1 cellular context compared by ENCODE assay signal in the genomic region with DNA sequence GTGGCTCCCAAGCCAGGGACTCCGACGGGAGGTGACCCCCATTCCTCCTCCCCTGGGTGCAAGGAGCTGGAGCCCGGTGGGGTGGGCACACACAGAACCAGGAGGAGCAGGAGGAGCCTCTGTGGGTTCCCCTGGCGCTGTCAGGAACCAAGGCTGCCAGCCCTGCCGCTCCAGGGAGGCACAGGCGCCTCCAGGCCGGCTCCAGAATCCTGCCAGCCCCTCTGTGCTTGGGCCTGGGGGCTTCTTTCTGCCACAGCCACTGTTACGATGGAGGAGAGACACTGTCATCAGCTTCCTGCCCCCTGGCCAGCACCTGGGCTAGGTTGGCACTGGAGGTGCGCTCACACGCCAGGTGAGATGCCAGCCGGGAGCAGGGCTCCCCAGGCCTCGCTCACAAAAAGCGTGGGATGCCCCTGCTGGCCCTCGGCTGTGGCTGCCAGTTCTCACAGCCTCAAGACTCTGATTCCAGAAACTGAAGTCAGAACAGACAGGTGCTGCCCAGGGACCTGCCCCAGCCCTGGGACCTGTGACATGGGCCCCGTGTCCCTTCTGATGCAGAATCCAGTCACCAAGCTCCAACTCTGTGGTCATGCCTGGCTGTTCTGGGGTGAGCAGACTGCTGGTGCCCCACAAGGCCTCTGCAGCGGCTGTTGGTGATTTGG.
TF ChIP-seq lines count a peak whose summit lies in the region.

No MANE protein-coding gene starts in this region.

TF ChIP-seq in IMR-90, 13 proteins besides CTCF, POLR2A, EP300 and RAD21 (continued from another document):
- TF ChIP-seq MAFK (IDR thresholded peaks at IDR 0.05; ENCODE audit: low read depth, low read length), result no peak
- no peak for TF ChIP-seq CEBPB (IDR thresholded peaks at IDR 0.05; ENCODE audit: low read depth, low read length)
- no peak for TF ChIP-seq NFE2L2 (IDR thresholded peaks at IDR 0.05; ENCODE audit: low read depth, low read length)
- no peak for TF ChIP-seq CHD1 (IDR thresholded peaks at IDR 0.05; ENCODE audit: low read depth, low read length)
- no peak for TF ChIP-seq SMC3 (IDR thresholded peaks at IDR 0.05; ENCODE audit: low read depth, low read length)
- TF ChIP-seq, protein P1, sequence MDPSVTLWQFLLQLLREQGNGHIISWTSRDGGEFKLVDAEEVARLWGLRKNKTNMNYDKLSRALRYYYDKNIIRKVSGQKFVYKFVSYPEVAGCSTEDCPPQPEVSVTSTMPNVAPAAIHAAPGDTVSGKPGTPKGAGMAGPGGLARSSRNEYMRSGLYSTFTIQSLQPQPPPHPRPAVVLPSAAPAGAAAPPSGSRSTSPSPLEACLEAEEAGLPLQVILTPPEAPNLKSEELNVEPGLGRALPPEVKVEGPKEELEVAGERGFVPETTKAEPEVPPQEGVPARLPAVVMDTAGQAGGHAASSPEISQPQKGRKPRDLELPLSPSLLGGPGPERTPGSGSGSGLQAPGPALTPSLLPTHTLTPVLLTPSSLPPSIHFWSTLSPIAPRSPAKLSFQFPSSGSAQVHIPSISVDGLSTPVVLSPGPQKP (IDR thresholded peaks at IDR 0.05; ENCODE audit: borderline replicate concordance, low read depth, low read length), result no peak
- TF ChIP-seq BHLHE40 (IDR thresholded peaks at IDR 0.05; ENCODE audit: low read depth, low read length), result no peak
- TF ChIP-seq FOS (IDR thresholded peaks at IDR 0.05; ENCODE audit: low read depth, low read length), result no peak
TF ChIP-seq in IMR-90: peak in this region for 0.
